ENCODE assay signal across 1 cellular context in genomic region chr5:179698935-179699639, GRCh38.
A peak's percentile ranks its signal among the peaks of the same experiment; 100 is the strongest.
TF ChIP-seq lines count a peak whose summit lies in the region.

TSS of gene CANX (plus strand) at chr5:179698967. CDS start at chr5:179705682, 6,715 bp downstream.

TF ChIP-seq in HepG2, 621 proteins besides CTCF, POLR2A, EP300 and RAD21 (continued from another document and continues in another):
- TF ChIP-seq, protein P1, sequence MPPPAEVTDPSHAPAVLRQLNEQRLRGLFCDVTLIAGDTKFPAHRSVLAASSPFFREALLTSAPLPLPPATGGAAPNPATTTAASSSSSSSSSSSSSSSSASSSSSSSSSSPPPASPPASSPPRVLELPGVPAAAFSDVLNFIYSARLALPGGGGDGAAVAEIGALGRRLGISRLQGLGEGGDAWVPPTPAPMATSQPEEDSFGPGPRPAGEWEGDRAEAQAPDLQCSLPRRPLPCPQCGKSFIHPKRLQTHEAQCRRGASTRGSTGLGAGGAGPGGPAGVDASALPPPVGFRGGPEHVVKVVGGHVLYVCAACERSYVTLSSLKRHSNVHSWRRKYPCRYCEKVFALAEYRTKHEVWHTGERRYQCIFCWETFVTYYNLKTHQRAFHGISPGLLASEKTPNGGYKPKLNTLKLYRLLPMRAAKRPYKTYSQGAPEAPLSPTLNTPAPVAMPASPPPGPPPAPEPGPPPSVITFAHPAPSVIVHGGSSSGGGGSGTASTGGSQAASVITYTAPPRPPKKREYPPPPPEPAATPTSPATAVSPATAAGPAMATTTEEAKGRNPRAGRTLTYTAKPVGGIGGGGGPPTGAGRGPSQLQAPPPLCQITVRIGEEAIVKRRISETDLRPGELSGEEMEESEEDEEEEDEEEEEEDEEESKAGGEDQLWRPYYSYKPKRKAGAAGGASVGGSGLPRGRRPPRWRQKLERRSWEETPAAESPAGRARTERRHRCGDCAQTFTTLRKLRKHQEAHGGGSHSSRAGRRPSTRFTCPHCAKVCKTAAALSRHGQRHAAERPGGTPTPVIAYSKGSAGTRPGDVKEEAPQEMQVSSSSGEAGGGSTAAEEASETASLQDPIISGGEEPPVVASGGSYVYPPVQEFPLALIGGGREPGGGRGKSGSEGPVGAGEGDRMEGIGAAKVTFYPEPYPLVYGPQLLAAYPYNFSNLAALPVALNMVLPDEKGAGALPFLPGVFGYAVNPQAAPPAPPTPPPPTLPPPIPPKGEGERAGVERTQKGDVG (CRISPR knock-in tag; IDR thresholded peaks at IDR 0.05; ENCODE audit: borderline replicate concordance): no peak
- TF ChIP-seq ZNF407 (CRISPR knock-in tag; IDR thresholded peaks at IDR 0.05; ENCODE audit: not compliant biosample characterization) (no peak), ZNF18 (CRISPR knock-in tag; IDR thresholded peaks at IDR 0.05; ENCODE audit: insufficient replicate concordance) (peak; percentile 74), KDM5B (CRISPR knock-in tag; IDR thresholded peaks at IDR 0.05; ENCODE audit: borderline replicate concordance) (no peak; the same call in none of the 2 replicates), ETV5 (CRISPR knock-in tag; IDR thresholded peaks at IDR 0.05; ENCODE audit: borderline replicate concordance) (no peak), HOMEZ (CRISPR knock-in tag; IDR thresholded peaks at IDR 0.05; ENCODE audit: low read depth) (0 out of 2 replicates have a peak, but pooled peaks have one; percentile 2), ZBTB21 (CRISPR knock-in tag; IDR thresholded peaks at IDR 0.05) (peak; percentile 50; the same call in 1 of the 2 replicates), TP53 (CRISPR knock-in tag; conservative IDR thresholded peaks at IDR 0.05) (no peak), KDM3A (CRISPR knock-in tag; IDR thresholded peaks at IDR 0.05; ENCODE audit: low read depth) (0 out of 2 replicates have a peak, but pooled peaks have one; percentile 23), ZBTB8A (CRISPR knock-in tag; IDR thresholded peaks at IDR 0.05; ENCODE audit: borderline replicate concordance, low read depth) (0 out of 2 replicates have a peak, but pooled peaks have one; percentile 60), ZSCAN31 (CRISPR knock-in tag; IDR thresholded peaks at IDR 0.05; ENCODE audit: low read depth) (no peak), ARNT2 (CRISPR knock-in tag; IDR thresholded peaks at IDR 0.05; ENCODE audit: low read depth) (0 out of 2 replicates have a peak, but pooled peaks have one; percentile 1), KLF12 (CRISPR knock-in tag; IDR thresholded peaks at IDR 0.05; ENCODE audit: borderline replicate concordance) (peak; percentile 45)
- TF ChIP-seq, protein P2, sequence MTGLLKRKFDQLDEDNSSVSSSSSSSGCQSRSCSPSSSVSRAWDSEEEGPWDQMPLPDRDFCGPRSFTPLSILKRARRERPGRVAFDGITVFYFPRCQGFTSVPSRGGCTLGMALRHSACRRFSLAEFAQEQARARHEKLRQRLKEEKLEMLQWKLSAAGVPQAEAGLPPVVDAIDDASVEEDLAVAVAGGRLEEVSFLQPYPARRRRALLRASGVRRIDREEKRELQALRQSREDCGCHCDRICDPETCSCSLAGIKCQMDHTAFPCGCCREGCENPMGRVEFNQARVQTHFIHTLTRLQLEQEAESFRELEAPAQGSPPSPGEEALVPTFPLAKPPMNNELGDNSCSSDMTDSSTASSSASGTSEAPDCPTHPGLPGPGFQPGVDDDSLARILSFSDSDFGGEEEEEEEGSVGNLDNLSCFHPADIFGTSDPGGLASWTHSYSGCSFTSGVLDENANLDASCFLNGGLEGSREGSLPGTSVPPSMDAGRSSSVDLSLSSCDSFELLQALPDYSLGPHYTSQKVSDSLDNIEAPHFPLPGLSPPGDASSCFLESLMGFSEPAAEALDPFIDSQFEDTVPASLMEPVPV (CRISPR knock-in tag; IDR thresholded peaks at IDR 0.05): peak; percentile 92
- TF ChIP-seq, protein P3, sequence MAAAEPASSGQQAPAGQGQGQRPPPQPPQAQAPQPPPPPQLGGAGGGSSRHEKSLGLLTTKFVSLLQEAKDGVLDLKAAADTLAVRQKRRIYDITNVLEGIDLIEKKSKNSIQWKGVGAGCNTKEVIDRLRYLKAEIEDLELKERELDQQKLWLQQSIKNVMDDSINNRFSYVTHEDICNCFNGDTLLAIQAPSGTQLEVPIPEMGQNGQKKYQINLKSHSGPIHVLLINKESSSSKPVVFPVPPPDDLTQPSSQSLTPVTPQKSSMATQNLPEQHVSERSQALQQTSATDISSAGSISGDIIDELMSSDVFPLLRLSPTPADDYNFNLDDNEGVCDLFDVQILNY (CRISPR knock-in tag; conservative IDR thresholded peaks at IDR 0.05): peak; percentile 47; the same call in 1 of the 2 replicates
- TF ChIP-seq, protein P4, sequence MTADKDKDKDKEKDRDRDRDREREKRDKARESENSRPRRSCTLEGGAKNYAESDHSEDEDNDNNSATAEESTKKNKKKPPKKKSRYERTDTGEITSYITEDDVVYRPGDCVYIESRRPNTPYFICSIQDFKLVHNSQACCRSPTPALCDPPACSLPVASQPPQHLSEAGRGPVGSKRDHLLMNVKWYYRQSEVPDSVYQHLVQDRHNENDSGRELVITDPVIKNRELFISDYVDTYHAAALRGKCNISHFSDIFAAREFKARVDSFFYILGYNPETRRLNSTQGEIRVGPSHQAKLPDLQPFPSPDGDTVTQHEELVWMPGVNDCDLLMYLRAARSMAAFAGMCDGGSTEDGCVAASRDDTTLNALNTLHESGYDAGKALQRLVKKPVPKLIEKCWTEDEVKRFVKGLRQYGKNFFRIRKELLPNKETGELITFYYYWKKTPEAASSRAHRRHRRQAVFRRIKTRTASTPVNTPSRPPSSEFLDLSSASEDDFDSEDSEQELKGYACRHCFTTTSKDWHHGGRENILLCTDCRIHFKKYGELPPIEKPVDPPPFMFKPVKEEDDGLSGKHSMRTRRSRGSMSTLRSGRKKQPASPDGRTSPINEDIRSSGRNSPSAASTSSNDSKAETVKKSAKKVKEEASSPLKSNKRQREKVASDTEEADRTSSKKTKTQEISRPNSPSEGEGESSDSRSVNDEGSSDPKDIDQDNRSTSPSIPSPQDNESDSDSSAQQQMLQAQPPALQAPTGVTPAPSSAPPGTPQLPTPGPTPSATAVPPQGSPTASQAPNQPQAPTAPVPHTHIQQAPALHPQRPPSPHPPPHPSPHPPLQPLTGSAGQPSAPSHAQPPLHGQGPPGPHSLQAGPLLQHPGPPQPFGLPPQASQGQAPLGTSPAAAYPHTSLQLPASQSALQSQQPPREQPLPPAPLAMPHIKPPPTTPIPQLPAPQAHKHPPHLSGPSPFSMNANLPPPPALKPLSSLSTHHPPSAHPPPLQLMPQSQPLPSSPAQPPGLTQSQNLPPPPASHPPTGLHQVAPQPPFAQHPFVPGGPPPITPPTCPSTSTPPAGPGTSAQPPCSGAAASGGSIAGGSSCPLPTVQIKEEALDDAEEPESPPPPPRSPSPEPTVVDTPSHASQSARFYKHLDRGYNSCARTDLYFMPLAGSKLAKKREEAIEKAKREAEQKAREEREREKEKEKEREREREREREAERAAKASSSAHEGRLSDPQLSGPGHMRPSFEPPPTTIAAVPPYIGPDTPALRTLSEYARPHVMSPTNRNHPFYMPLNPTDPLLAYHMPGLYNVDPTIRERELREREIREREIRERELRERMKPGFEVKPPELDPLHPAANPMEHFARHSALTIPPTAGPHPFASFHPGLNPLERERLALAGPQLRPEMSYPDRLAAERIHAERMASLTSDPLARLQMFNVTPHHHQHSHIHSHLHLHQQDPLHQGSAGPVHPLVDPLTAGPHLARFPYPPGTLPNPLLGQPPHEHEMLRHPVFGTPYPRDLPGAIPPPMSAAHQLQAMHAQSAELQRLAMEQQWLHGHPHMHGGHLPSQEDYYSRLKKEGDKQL (CRISPR knock-in tag; IDR thresholded peaks at IDR 0.05; ENCODE audit: low read depth): no peak; the same call in none of the 2 replicates
